Comparison of ENCODE assay signal across 1 cellular context in the genomic region with DNA sequence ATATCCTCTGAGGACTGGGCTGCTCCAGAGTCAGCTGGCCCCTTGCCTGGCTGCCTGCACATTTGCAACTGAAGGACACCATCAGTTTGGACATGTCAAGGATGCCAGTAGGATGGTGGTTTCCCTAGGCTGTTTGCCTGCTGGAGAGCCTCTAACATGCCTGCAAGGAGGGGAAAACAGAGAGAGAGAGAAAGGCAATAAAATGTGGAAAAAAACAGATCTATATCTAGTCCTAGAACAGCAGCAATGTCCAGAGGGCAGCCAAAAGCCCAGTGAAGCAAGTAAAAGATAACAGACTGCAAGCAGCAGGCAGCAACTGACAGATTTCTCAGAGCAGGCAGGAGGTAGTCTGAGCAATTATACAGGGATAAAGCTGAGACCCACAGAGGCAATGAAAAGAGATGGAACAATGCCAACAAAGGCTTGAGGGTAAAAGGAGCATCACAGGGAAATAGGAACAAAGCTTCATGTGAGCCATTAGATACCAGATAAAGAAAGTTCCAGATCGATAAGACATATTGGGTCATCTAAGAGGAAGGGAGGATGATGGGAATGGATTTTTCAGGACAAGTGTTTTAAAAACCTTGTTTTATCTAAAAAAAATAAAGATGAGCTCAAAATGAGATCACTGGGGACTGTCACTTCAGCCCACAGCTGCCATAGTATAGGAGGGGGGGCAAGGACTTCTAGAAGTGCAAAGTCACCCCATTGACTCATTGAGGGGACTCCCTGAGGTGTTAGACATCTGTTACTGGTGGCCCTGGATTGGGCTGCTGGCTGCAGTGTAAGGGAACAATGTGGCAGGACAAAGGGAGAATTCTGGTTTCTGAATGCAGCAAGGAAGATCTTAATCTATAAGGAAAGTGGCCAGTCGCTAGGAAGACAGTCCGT.
A peak's percentile ranks its signal among the peaks of the same experiment; 100 is the strongest.
TF ChIP-seq lines count a peak whose summit lies in the region.

No MANE protein-coding gene starts in this region.

TF ChIP-seq in SK-N-SH, 30 proteins besides CTCF, POLR2A, EP300 and RAD21 (continued from another document):
- TF ChIP-seq FOXJ3 (CRISPR knock-in tag; IDR thresholded peaks at IDR 0.05): peak; percentile 86; the same call in 1 of the 2 replicates
- no peak for TF ChIP-seq ELF1 (IDR thresholded peaks at IDR 0.05)
